1 cellular context compared by ENCODE assay signal in genomic region chr2:64404002-64404731, GRCh38.
TF ChIP-seq lines count a peak whose summit lies in the region.

No MANE protein-coding gene starts in this region.

TF ChIP-seq in HepG2, 621 proteins besides CTCF, POLR2A, EP300 and RAD21 (continued from another document and continues in another):
- TF ChIP-seq, protein P1, sequence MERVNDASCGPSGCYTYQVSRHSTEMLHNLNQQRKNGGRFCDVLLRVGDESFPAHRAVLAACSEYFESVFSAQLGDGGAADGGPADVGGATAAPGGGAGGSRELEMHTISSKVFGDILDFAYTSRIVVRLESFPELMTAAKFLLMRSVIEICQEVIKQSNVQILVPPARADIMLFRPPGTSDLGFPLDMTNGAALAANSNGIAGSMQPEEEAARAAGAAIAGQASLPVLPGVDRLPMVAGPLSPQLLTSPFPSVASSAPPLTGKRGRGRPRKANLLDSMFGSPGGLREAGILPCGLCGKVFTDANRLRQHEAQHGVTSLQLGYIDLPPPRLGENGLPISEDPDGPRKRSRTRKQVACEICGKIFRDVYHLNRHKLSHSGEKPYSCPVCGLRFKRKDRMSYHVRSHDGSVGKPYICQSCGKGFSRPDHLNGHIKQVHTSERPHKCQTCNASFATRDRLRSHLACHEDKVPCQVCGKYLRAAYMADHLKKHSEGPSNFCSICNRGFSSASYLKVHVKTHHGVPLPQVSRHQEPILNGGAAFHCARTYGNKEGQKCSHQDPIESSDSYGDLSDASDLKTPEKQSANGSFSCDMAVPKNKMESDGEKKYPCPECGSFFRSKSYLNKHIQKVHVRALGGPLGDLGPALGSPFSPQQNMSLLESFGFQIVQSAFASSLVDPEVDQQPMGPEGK (CRISPR knock-in tag; IDR thresholded peaks at IDR 0.05): peak; percentile 82
- no peak for TF ChIP-seq CEBPZ (IDR thresholded peaks at IDR 0.05; ENCODE audit: low read length)
- 0 out of 2 replicates have a peak, but pooled peaks have one; percentile 48 for TF ChIP-seq GFI1 (CRISPR knock-in tag; IDR thresholded peaks at IDR 0.05; ENCODE audit: borderline replicate concordance)
- no peak for TF ChIP-seq ZNF484 (CRISPR knock-in tag; IDR thresholded peaks at IDR 0.05; ENCODE audit: borderline replicate concordance, low read depth)
- no peak for TF ChIP-seq ZFP62 (CRISPR knock-in tag; IDR thresholded peaks at IDR 0.05)
- TF ChIP-seq TAF15 (IDR thresholded peaks at IDR 0.05; ENCODE audit: low read depth, low read length, poor library complexity, severe bottlenecking): no peak
- peak; percentile 72; the same call in 1 of the 2 replicates for TF ChIP-seq TFAP4 (IDR thresholded peaks at IDR 0.05; ENCODE audit: borderline replicate concordance, low read depth)
- TF ChIP-seq GATAD1 (CRISPR knock-in tag; IDR thresholded peaks at IDR 0.05): peak; percentile 29; the same call in 1 of the 2 replicates
- no peak for TF ChIP-seq ZNF562 (CRISPR knock-in tag; IDR thresholded peaks at IDR 0.05; ENCODE audit: borderline replicate concordance)
- TF ChIP-seq, protein P2, sequence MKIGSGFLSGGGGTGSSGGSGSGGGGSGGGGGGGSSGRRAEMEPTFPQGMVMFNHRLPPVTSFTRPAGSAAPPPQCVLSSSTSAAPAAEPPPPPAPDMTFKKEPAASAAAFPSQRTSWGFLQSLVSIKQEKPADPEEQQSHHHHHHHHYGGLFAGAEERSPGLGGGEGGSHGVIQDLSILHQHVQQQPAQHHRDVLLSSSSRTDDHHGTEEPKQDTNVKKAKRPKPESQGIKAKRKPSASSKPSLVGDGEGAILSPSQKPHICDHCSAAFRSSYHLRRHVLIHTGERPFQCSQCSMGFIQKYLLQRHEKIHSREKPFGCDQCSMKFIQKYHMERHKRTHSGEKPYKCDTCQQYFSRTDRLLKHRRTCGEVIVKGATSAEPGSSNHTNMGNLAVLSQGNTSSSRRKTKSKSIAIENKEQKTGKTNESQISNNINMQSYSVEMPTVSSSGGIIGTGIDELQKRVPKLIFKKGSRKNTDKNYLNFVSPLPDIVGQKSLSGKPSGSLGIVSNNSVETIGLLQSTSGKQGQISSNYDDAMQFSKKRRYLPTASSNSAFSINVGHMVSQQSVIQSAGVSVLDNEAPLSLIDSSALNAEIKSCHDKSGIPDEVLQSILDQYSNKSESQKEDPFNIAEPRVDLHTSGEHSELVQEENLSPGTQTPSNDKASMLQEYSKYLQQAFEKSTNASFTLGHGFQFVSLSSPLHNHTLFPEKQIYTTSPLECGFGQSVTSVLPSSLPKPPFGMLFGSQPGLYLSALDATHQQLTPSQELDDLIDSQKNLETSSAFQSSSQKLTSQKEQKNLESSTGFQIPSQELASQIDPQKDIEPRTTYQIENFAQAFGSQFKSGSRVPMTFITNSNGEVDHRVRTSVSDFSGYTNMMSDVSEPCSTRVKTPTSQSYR (CRISPR knock-in tag; IDR thresholded peaks at IDR 0.05; ENCODE audit: borderline replicate concordance): peak; percentile 64; the same call in 1 of the 2 replicates
- TF ChIP-seq ZNF142 (CRISPR knock-in tag; IDR thresholded peaks at IDR 0.05): no peak
- peak; percentile 62 for TF ChIP-seq PCBP2 (optimal IDR thresholded peaks at IDR 0.05; ENCODE audit: low read depth, low read length, poor library complexity, severe bottlenecking)
- TF ChIP-seq POLR2AphosphoS2 (IDR thresholded peaks at IDR 0.05; ENCODE audit: low read depth, low read length): no peak
- peak; percentile 77; the same call in 1 of the 2 replicates for TF ChIP-seq PHF21A (CRISPR knock-in tag; IDR thresholded peaks at IDR 0.05)
- TF ChIP-seq, protein P3, sequence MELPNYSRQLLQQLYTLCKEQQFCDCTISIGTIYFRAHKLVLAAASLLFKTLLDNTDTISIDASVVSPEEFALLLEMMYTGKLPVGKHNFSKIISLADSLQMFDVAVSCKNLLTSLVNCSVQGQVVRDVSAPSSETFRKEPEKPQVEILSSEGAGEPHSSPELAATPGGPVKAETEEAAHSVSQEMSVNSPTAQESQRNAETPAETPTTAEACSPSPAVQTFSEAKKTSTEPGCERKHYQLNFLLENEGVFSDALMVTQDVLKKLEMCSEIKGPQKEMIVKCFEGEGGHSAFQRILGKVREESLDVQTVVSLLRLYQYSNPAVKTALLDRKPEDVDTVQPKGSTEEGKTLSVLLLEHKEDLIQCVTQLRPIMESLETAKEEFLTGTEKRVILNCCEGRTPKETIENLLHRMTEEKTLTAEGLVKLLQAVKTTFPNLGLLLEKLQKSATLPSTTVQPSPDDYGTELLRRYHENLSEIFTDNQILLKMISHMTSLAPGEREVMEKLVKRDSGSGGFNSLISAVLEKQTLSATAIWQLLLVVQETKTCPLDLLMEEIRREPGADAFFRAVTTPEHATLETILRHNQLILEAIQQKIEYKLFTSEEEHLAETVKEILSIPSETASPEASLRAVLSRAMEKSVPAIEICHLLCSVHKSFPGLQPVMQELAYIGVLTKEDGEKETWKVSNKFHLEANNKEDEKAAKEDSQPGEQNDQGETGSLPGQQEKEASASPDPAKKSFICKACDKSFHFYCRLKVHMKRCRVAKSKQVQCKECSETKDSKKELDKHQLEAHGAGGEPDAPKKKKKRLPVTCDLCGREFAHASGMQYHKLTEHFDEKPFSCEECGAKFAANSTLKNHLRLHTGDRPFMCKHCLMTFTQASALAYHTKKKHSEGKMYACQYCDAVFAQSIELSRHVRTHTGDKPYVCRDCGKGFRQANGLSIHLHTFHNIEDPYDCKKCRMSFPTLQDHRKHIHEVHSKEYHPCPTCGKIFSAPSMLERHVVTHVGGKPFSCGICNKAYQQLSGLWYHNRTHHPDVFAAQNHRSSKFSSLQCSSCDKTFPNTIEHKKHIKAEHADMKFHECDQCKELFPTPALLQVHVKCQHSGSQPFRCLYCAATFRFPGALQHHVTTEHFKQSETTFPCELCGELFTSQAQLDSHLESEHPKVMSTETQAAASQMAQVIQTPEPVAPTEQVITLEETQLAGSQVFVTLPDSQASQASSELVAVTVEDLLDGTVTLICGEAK (IDR thresholded peaks at IDR 0.05): no peak
- TF ChIP-seq, protein P3 (CRISPR knock-in tag; IDR thresholded peaks at IDR 0.05): no peak
- TF ChIP-seq MBNL3 (CRISPR knock-in tag; conservative IDR thresholded peaks at IDR 0.05): no peak
- peak; percentile 78 for TF ChIP-seq NR2F2 (IDR thresholded peaks at IDR 0.05; ENCODE audit: borderline replicate concordance, low read depth)
- TF ChIP-seq KDM2A (CRISPR knock-in tag; IDR thresholded peaks at IDR 0.05; ENCODE audit: borderline replicate concordance, low read depth): peak; percentile 22; the same call in 1 of the 2 replicates
- no peak for TF ChIP-seq YEATS2 (CRISPR knock-in tag; IDR thresholded peaks at IDR 0.05; ENCODE audit: borderline replicate concordance)
- TF ChIP-seq ZNF335 (CRISPR knock-in tag; IDR thresholded peaks at IDR 0.05): 0 out of 2 replicates have a peak, but pooled peaks have one; percentile 39
- peak; percentile 76 for TF ChIP-seq SIX4 (CRISPR knock-in tag; IDR thresholded peaks at IDR 0.05)
